2 cellular contexts compared by ENCODE assay signal in the genomic region with DNA sequence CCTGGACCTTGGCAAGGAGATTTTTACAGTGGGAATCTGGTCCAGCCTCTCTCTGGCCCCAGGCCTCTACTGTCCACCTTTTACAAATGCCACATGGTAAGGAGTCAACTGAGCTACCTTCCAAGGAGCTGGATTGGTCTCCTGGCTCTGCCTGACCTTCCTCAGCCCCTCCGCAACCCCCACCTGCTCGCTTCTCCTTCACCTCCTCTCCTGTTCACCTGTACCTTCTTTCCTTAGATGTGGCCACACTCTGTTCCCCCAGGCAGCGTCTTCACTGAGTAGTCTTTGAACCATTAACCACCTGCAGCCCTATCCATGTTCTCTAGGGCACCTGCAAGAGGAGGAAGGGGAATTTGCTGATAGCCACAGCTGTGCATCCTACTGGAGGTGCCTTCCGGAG.
TF ChIP-seq lines count a peak whose summit lies in the region.

No MANE protein-coding gene starts in this region.

TF ChIP-seq in A549, 52 proteins besides CTCF, POLR2A, EP300 and RAD21 (continued from another document):
- TF ChIP-seq HOXB13 (CRISPR knock-in tag; IDR thresholded peaks at IDR 0.05; ENCODE audit: low read depth) = no peak
- TF ChIP-seq MAZ (IDR thresholded peaks at IDR 0.05; ENCODE audit: borderline replicate concordance, low read depth, low read length) = no peak
- no peak for TF ChIP-seq RFX5 (IDR thresholded peaks at IDR 0.05)
- TF ChIP-seq TFCP2L1 (CRISPR knock-in tag; IDR thresholded peaks at IDR 0.05) = no peak

TF ChIP-seq in GM23338, 12 proteins besides CTCF, POLR2A, EP300 and RAD21:
- TF ChIP-seq, protein P1, sequence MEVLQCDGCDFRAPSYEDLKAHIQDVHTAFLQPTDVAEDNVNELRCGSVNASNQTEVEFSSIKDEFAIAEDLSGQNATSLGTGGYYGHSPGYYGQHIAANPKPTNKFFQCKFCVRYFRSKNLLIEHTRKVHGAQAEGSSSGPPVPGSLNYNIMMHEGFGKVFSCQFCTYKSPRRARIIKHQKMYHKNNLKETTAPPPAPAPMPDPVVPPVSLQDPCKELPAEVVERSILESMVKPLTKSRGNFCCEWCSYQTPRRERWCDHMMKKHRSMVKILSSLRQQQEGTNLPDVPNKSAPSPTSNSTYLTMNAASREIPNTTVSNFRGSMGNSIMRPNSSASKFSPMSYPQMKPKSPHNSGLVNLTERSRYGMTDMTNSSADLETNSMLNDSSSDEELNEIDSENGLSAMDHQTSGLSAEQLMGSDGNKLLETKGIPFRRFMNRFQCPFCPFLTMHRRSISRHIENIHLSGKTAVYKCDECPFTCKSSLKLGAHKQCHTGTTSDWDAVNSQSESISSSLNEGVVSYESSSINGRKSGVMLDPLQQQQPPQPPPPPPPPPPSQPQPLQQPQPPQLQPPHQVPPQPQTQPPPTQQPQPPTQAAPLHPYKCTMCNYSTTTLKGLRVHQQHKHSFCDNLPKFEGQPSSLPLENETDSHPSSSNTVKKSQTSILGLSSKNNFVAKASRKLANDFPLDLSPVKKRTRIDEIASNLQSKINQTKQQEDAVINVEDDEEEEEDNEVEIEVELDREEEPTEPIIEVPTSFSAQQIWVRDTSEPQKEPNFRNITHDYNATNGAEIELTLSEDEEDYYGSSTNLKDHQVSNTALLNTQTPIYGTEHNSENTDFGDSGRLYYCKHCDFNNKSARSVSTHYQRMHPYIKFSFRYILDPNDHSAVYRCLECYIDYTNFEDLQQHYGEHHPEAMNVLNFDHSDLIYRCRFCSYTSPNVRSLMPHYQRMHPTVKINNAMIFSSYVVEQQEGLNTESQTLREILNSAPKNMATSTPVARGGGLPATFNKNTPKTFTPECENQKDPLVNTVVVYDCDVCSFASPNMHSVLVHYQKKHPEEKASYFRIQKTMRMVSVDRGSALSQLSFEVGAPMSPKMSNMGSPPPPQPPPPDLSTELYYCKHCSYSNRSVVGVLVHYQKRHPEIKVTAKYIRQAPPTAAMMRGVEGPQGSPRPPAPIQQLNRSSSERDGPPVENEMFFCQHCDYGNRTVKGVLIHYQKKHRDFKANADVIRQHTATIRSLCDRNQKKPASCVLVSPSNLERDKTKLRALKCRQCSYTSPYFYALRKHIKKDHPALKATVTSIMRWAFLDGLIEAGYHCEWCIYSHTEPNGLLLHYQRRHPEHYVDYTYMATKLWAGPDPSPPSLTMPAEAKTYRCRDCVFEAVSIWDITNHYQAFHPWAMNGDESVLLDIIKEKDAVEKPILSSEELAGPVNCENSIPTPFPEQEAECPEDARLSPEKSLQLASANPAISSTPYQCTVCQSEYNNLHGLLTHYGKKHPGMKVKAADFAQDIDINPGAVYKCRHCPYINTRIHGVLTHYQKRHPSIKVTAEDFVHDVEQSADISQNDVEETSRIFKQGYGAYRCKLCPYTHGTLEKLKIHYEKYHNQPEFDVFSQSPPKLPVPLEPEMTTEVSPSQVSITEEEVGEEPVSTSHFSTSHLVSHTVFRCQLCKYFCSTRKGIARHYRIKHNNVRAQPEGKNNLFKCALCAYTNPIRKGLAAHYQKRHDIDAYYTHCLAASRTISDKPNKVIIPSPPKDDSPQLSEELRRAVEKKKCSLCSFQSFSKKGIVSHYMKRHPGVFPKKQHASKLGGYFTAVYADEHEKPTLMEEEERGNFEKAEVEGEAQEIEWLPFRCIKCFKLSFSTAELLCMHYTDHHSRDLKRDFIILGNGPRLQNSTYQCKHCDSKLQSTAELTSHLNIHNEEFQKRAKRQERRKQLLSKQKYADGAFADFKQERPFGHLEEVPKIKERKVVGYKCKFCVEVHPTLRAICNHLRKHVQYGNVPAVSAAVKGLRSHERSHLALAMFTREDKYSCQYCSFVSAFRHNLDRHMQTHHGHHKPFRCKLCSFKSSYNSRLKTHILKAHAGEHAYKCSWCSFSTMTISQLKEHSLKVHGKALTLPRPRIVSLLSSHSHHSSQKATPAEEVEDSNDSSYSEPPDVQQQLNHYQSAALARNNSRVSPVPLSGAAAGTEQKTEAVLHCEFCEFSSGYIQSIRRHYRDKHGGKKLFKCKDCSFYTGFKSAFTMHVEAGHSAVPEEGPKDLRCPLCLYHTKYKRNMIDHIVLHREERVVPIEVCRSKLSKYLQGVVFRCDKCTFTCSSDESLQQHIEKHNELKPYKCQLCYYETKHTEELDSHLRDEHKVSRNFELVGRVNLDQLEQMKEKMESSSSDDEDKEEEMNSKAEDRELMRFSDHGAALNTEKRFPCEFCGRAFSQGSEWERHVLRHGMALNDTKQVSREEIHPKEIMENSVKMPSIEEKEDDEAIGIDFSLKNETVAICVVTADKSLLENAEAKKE (CRISPR knock-in tag; IDR thresholded peaks at IDR 0.05) = no peak
- TF ChIP-seq JUNB (IDR thresholded peaks at IDR 0.05; ENCODE audit: unreplicated experiment) (no peak), CREB1 (CRISPR knock-in tag; IDR thresholded peaks at IDR 0.05; ENCODE audit: low read depth) (no peak), ZNF331 (CRISPR knock-in tag; IDR thresholded peaks at IDR 0.05; ENCODE audit: low read depth) (no peak), ZNF114 (CRISPR knock-in tag; IDR thresholded peaks at IDR 0.05) (no peak), EZH2 (IDR thresholded peaks at IDR 0.05; ENCODE audit: low read depth, unreplicated experiment) (no peak), POLR2AphosphoS5 (IDR thresholded peaks at IDR 0.05; ENCODE audit: low read depth) (no peak), EZH2phosphoT487 (IDR thresholded peaks at IDR 0.05; ENCODE audit: unreplicated experiment) (no peak), STAT1 (IDR thresholded peaks at IDR 0.05; ENCODE audit: unreplicated experiment) (no peak), NANOG (IDR thresholded peaks at IDR 0.05; ENCODE audit: borderline replicate concordance) (no peak)
- TF ChIP-seq, protein P2, sequence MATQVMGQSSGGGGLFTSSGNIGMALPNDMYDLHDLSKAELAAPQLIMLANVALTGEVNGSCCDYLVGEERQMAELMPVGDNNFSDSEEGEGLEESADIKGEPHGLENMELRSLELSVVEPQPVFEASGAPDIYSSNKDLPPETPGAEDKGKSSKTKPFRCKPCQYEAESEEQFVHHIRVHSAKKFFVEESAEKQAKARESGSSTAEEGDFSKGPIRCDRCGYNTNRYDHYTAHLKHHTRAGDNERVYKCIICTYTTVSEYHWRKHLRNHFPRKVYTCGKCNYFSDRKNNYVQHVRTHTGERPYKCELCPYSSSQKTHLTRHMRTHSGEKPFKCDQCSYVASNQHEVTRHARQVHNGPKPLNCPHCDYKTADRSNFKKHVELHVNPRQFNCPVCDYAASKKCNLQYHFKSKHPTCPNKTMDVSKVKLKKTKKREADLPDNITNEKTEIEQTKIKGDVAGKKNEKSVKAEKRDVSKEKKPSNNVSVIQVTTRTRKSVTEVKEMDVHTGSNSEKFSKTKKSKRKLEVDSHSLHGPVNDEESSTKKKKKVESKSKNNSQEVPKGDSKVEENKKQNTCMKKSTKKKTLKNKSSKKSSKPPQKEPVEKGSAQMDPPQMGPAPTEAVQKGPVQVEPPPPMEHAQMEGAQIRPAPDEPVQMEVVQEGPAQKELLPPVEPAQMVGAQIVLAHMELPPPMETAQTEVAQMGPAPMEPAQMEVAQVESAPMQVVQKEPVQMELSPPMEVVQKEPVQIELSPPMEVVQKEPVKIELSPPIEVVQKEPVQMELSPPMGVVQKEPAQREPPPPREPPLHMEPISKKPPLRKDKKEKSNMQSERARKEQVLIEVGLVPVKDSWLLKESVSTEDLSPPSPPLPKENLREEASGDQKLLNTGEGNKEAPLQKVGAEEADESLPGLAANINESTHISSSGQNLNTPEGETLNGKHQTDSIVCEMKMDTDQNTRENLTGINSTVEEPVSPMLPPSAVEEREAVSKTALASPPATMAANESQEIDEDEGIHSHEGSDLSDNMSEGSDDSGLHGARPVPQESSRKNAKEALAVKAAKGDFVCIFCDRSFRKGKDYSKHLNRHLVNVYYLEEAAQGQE (IDR thresholded peaks at IDR 0.05; ENCODE audit: unreplicated experiment) = no peak
- TF ChIP-seq, protein P3, sequence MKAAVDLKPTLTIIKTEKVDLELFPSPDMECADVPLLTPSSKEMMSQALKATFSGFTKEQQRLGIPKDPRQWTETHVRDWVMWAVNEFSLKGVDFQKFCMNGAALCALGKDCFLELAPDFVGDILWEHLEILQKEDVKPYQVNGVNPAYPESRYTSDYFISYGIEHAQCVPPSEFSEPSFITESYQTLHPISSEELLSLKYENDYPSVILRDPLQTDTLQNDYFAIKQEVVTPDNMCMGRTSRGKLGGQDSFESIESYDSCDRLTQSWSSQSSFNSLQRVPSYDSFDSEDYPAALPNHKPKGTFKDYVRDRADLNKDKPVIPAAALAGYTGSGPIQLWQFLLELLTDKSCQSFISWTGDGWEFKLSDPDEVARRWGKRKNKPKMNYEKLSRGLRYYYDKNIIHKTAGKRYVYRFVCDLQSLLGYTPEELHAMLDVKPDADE (IDR thresholded peaks at IDR 0.05) = no peak
TF ChIP-seq in GM23338: peak in this region for 0.
